18 cellular contexts compared by ENCODE assay signal in genomic region chr6:149586149-149586548, GRCh38. TPM values are rescaled to one million over a fixed set of nuclear protein-coding genes. Genes with fewer than 3 reads are reported as not detected.
DNase-seq lines count a peak whose midpoint lies in the region; ATAC-seq and TF ChIP-seq lines count a peak whose summit lies in the region.
"Had no signal": no experiment of that assay in that cellular context is flagged by ENCODE, and none has a peak within 500 bp of the region (broad histone marks: within the 10 kb centered on the region; RNA-seq: fewer than 3 reads in every experiment).

No MANE protein-coding gene starts in this region.

- in situ Hi-C loops in GM13976 (cut with MboI; ENCODE audit: low sequenced_read_pairs, unreplicated experiment): no loop called here

- H3K4me1 Mint-ChIP-seq in activated naive CD8-positive, alpha-beta T cell treated with anti-CD3 and anti-CD28 coated beads, Interleukin-2, amount 50 U/mL, for 24 hours: peaks cover 4% of the 10 kb centered on the region
- H3K4me1 Mint-ChIP-seq in osteocyte (ENCODE audit: unreplicated experiment): no peaks in the 10 kb centered on the region

- H3K4me3 Mint-ChIP-seq in activated naive CD8-positive, alpha-beta T cell treated with anti-CD3 and anti-CD28 coated beads, Interleukin-2, amount 50 U/mL, for 24 hours: no peak overlapping the region
- H3K4me3 Mint-ChIP-seq in osteocyte (ENCODE audit: unreplicated experiment): no peak overlapping the region
- H3K4me3 Mint-ChIP-seq: T-helper 17 cell had no signal

- no peak for TF ChIP-seq CTCF in GM13976 (IDR thresholded peaks at IDR 0.05; ENCODE audit: borderline replicate concordance, control extremely low read depth, extremely low read depth, insufficient read depth, missing control alignments)
- TF ChIP-seq CTCF in osteocyte (IDR thresholded peaks at IDR 0.05): no peak

- peak overlapping the region; percentile 57 for H3K27ac Mint-ChIP-seq in activated naive CD8-positive, alpha-beta T cell treated with anti-CD3 and anti-CD28 coated beads, Interleukin-2, amount 50 U/mL, for 24 hours
- H3K27ac Mint-ChIP-seq in osteocyte (ENCODE audit: unreplicated experiment): no peak overlapping the region

- peaks cover 30% of the 10 kb centered on the region for H3K36me3 Mint-ChIP-seq in activated naive CD8-positive, alpha-beta T cell treated with anti-CD3 and anti-CD28 coated beads, Interleukin-2, amount 50 U/mL, for 24 hours (ENCODE audit: low read depth)
- H3K36me3 Mint-ChIP-seq in osteocyte (ENCODE audit: unreplicated experiment): peaks cover 40% of the 10 kb centered on the region

- H3K9me3 Mint-ChIP-seq in activated naive CD8-positive, alpha-beta T cell treated with anti-CD3 and anti-CD28 coated beads, Interleukin-2, amount 50 U/mL, for 24 hours: no peaks in the 10 kb centered on the region
- H3K9me3 Mint-ChIP-seq in osteocyte (ENCODE audit: unreplicated experiment): no peaks in the 10 kb centered on the region

- DNase-seq in D341Med (ENCODE audit: low spot score) (peak; percentile 47), LHCN-M2 (ENCODE audit: low read depth) (peak; percentile 6), NCI-H82 treated with DMSO at 0.1 percent for 48 hours (lab: John Stamatoyannopoulos, UW; ENCODE audit: unreplicated experiment) (peak; percentile 15), GM13976 (ENCODE audit: low spot score) (no peak), osteocyte (ENCODE audit: extremely low spot score, unreplicated experiment) (no peak)
- DNase-seq in activated naive CD8-positive, alpha-beta T cell treated with anti-CD3 and anti-CD28 coated beads, Interleukin-2, amount 50 U/mL, for 24 hours: no peak
- DNase-seq: AML-193, GF-D8, KG1, NCI-H1417 treated with DMSO at 0.1 percent for 48 hours, NCI-H187 treated with DMSO at 0.1 percent for 48 hours, NCI-H446, PC-9, SJCRH30, T-helper 17 cell had no signal

- no peaks in the 10 kb centered on the region for H3K27me3 Mint-ChIP-seq in activated naive CD8-positive, alpha-beta T cell treated with anti-CD3 and anti-CD28 coated beads, Interleukin-2, amount 50 U/mL, for 24 hours
- H3K27me3 Mint-ChIP-seq in osteocyte (ENCODE audit: unreplicated experiment): no peaks in the 10 kb centered on the region
- H3K27me3 Mint-ChIP-seq: T-helper 17 cell had no signal

- ATAC-seq in activated naive CD8-positive, alpha-beta T cell treated with anti-CD3 and anti-CD28 coated beads, Interleukin-2, amount 50 U/mL, for 24 hours: no peak
- ATAC-seq in HG02798 (IDR thresholded peaks at IDR 0.05; ENCODE audit: poor library complexity, unreplicated experiment) (no peak), GM19463 (IDR thresholded peaks at IDR 0.05; ENCODE audit: unreplicated experiment) (no peak)
- ATAC-seq: HepG2, T-helper 17 cell had no signal

RNA-seq across cellular contexts. Expression of gene GINM1, which starts 20.0 kb away (rescaled TPM):
- total RNA-seq in LHCN-M2 (2014; rRNA removed): 47.9 and 54.2 TPM in 2 replicates
- 18.9 TPM for polyA plus RNA-seq in LHCN-M2 (2012)
- 66.2 and 68.4 TPM in 2 replicates for total RNA-seq in osteocyte

RNA-seq across cellular contexts. Expression of gene PPIL4, which starts 40.3 kb away (rescaled TPM):
- total RNA-seq in LHCN-M2 (2014; rRNA removed) (34.8 and 35.9 TPM in 2 replicates), osteocyte (34.3 and 35.7 TPM in 2 replicates)
- polyA plus RNA-seq in LHCN-M2 (2012): 11.7 TPM

Comparison
In these comparisons a context has a peak if more than half of its experiments do, and no peak if none do; other contexts are left out.
1. DNase-seq: peak in D341Med (single experiment), LHCN-M2 (single experiment) and NCI-H82 treated with DMSO at 0.1 percent for 48 hours (single experiment); none in activated naive CD8-positive, alpha-beta T cell treated with anti-CD3 and anti-CD28 coated beads, Interleukin-2, amount 50 U/mL, for 24 hours (single experiment), GM13976 (single experiment) and osteocyte (single experiment).